In genomic region chr2:32652555-32653209, GRCh38 we compare ENCODE assay signal across 1 cellular context.
TF ChIP-seq lines count a peak whose summit lies in the region.

No MANE protein-coding gene starts in this region.

TF ChIP-seq in WTC11, 78 proteins besides CTCF, POLR2A, EP300 and RAD21 (continued from another document):
- TF ChIP-seq ATF2 (CRISPR knock-in tag; IDR thresholded peaks at IDR 0.05; ENCODE audit: borderline replicate concordance, low read depth) (no peak), JUN (CRISPR knock-in tag; IDR thresholded peaks at IDR 0.05) (no peak)
TF ChIP-seq in WTC11: peak in this region for 0.
